In genomic region chr14:44149597-44149996, GRCh38 we compare ENCODE assay signal across 10 cellular contexts.
DNase-seq lines count a peak whose midpoint lies in the region; ATAC-seq and TF ChIP-seq lines count a peak whose summit lies in the region.
"Had no signal": no experiment of that assay in that cellular context is flagged by ENCODE, and none has a peak within 500 bp of the region (broad histone marks: within the 10 kb centered on the region; RNA-seq: fewer than 3 reads in every experiment).

No MANE protein-coding gene starts in this region.

- no peak overlapping the region for H3K4me3 Mint-ChIP-seq in activated naive CD4-positive, alpha-beta T cell treated with anti-CD3 and anti-CD28 coated beads, Interleukin-2, amount 10 ng/mL, durations not matched to agents 7 days and 5 days
- H3K4me3 Mint-ChIP-seq in activated CD4-positive, alpha-beta memory T cell treated with anti-CD3 and anti-CD28 coated beads, Interleukin-2, amount 10 ng/mL, durations not matched to agents 7 days and 5 days, result no peak overlapping the region
- no peak overlapping the region for H3K4me3 Mint-ChIP-seq in stimulated activated effector memory CD8-positive, alpha-beta T cell treated with anti-CD3 and anti-CD28 coated beads, Interleukin-12 subunit alpha, Interleukin-12 subunit beta, amount 100 ng/mL, for 72 hours
- H3K4me3 Mint-ChIP-seq: stimulated activated naive CD8-positive, alpha-beta T cell treated with anti-CD3 and anti-CD28 coated beads, Interleukin-15, Interleukin-2, amounts not matched to agents 100 ng/mL and 50 ng/mL, for 24 hours had no signal

- H3K27me3 Mint-ChIP-seq in activated naive CD4-positive, alpha-beta T cell treated with anti-CD3 and anti-CD28 coated beads, Interleukin-2, amount 10 ng/mL, durations not matched to agents 7 days and 5 days, result no peaks in the 10 kb centered on the region
- H3K27me3 Mint-ChIP-seq in activated CD4-positive, alpha-beta memory T cell treated with anti-CD3 and anti-CD28 coated beads, Interleukin-2, amount 10 ng/mL, durations not matched to agents 7 days and 5 days, result no peaks in the 10 kb centered on the region
- H3K27me3 Mint-ChIP-seq: stimulated activated naive CD8-positive, alpha-beta T cell treated with anti-CD3 and anti-CD28 coated beads, Interleukin-15, Interleukin-2, amounts not matched to agents 100 ng/mL and 50 ng/mL, for 24 hours had no signal

- no peak for ATAC-seq in HG02885 (IDR thresholded peaks at IDR 0.05; ENCODE audit: poor library complexity, unreplicated experiment)
- ATAC-seq in stimulated activated effector memory CD8-positive, alpha-beta T cell treated with anti-CD3 and anti-CD28 coated beads, Interleukin-12 subunit alpha, Interleukin-12 subunit beta, amount 100 ng/mL, for 72 hours, result no peak

- no peaks in the 10 kb centered on the region for H3K4me1 Mint-ChIP-seq in activated naive CD4-positive, alpha-beta T cell treated with anti-CD3 and anti-CD28 coated beads, Interleukin-2, amount 10 ng/mL, durations not matched to agents 7 days and 5 days
- H3K4me1 Mint-ChIP-seq in activated CD4-positive, alpha-beta memory T cell treated with anti-CD3 and anti-CD28 coated beads, Interleukin-2, amount 10 ng/mL, durations not matched to agents 7 days and 5 days, result no peaks in the 10 kb centered on the region
- H3K4me1 Mint-ChIP-seq in stimulated activated effector memory CD8-positive, alpha-beta T cell treated with anti-CD3 and anti-CD28 coated beads, Interleukin-12 subunit alpha, Interleukin-12 subunit beta, amount 100 ng/mL, for 72 hours, result no peaks in the 10 kb centered on the region

- no peak overlapping the region for H3K27ac ChIP-seq in HEK293 (ENCODE audit: extremely low read depth, low read depth, low read length)

- H3K9me3 Mint-ChIP-seq in activated naive CD4-positive, alpha-beta T cell treated with anti-CD3 and anti-CD28 coated beads, Interleukin-2, amount 10 ng/mL, durations not matched to agents 7 days and 5 days, result peaks cover 10% of the 10 kb centered on the region
- H3K9me3 Mint-ChIP-seq in activated CD4-positive, alpha-beta memory T cell treated with anti-CD3 and anti-CD28 coated beads, Interleukin-2, amount 10 ng/mL, durations not matched to agents 7 days and 5 days, result peaks cover 5% of the 10 kb centered on the region
- H3K9me3 Mint-ChIP-seq in stimulated activated effector memory CD8-positive, alpha-beta T cell treated with anti-CD3 and anti-CD28 coated beads, Interleukin-12 subunit alpha, Interleukin-12 subunit beta, amount 100 ng/mL, for 72 hours, result peaks cover 9% of the 10 kb centered on the region
- H3K9me3 Mint-ChIP-seq: stimulated activated naive CD8-positive, alpha-beta T cell treated with anti-CD3 and anti-CD28 coated beads, Interleukin-15, Interleukin-2, amounts not matched to agents 100 ng/mL and 50 ng/mL, for 24 hours had no signal

- no peaks in the 10 kb centered on the region for H3K36me3 Mint-ChIP-seq in activated naive CD4-positive, alpha-beta T cell treated with anti-CD3 and anti-CD28 coated beads, Interleukin-2, amount 10 ng/mL, durations not matched to agents 7 days and 5 days
- no peaks in the 10 kb centered on the region for H3K36me3 Mint-ChIP-seq in activated CD4-positive, alpha-beta memory T cell treated with anti-CD3 and anti-CD28 coated beads, Interleukin-2, amount 10 ng/mL, durations not matched to agents 7 days and 5 days (ENCODE audit: low read depth)
- H3K36me3 Mint-ChIP-seq in stimulated activated effector memory CD8-positive, alpha-beta T cell treated with anti-CD3 and anti-CD28 coated beads, Interleukin-12 subunit alpha, Interleukin-12 subunit beta, amount 100 ng/mL, for 72 hours, result no peaks in the 10 kb centered on the region

- CTCF ChIA-PET in HEK293 (lab: Yijun Ruan, JAX), result interaction anchor here (0.6 to 1.4 kb wide), 4 partner anchors 12 to 618 kb away, joined by 3 to 9 read pairs (median 4); no protein-coding TSS in a partner anchor
- CTCF ChIA-PET in activated naive CD4-positive, alpha-beta T cell treated with anti-CD3 and anti-CD28 coated beads, Interleukin-2, amount 10 ng/mL, durations not matched to agents 7 days and 5 days (lab: Charles Lee), result no interaction called here
- CTCF ChIA-PET in activated CD4-positive, alpha-beta memory T cell treated with anti-CD3 and anti-CD28 coated beads, Interleukin-2, amount 10 ng/mL, durations not matched to agents 7 days and 5 days (lab: Charles Lee), result no interaction called here

- H3K4me1 ChIP-seq in HEK293 (ENCODE audit: control insufficient read depth, insufficient read depth, low read length), result no peaks in the 10 kb centered on the region

- H3K4me3 ChIP-seq in HEK293 (ENCODE audit: low read depth, low read length) (no peak overlapping the region), epithelial cell of esophagus (ENCODE audit: low read length) (no peak overlapping the region)

- POLR2A ChIA-PET in HEK293 (lab: Yijun Ruan, JAX), result no interaction called here
- POLR2A ChIA-PET in activated CD4-positive, alpha-beta memory T cell treated with anti-CD3 and anti-CD28 coated beads, Interleukin-2, amount 10 ng/mL, durations not matched to agents 7 days and 5 days (lab: Charles Lee), result no interaction called here

- no peaks in the 10 kb centered on the region for H3K36me3 ChIP-seq in HEK293 (ENCODE audit: control insufficient read depth in 2 of 2, insufficient read depth in 1 of 2, low read length in 2 of 2)

- TF ChIP-seq CTCF in HEK293 (tag by site-specific recombination; IDR thresholded peaks at IDR 0.05) (no peak), epithelial cell of esophagus (IDR thresholded peaks at IDR 0.05; ENCODE audit: insufficient read depth, low read depth, low read length, missing control alignments) (peak; percentile 37)

- in situ Hi-C loops in ACHN (cut with HindIII; ENCODE audit: low pct_ligation_motif_present, low pct_unique_long_range_greater_than_20kb, low sequenced_read_pairs), result no loop called here

- peak; percentile 50 for DNase-seq in ACHN
- DNase-seq in NCI-H446 treated with DMSO at 0.1 percent for 48 hours (lab: John Stamatoyannopoulos, UW), result peak; percentile 17
- peak; percentile 43 for DNase-seq in epithelial cell of esophagus (ENCODE audit: low read depth)
- DNase-seq in activated naive CD4-positive, alpha-beta T cell treated with anti-CD3 and anti-CD28 coated beads, Interleukin-2, amount 10 ng/mL, durations not matched to agents 7 days and 5 days, result no peak
- no peak for DNase-seq in activated CD4-positive, alpha-beta memory T cell treated with anti-CD3 and anti-CD28 coated beads, Interleukin-2, amount 10 ng/mL, durations not matched to agents 7 days and 5 days
- DNase-seq in stimulated activated effector memory CD8-positive, alpha-beta T cell treated with anti-CD3 and anti-CD28 coated beads, Interleukin-12 subunit alpha, Interleukin-12 subunit beta, amount 100 ng/mL, for 72 hours (ENCODE audit: low spot score in 2 of 2), result no peak
- DNase-seq: IMR-90 had no signal

- H3K27ac Mint-ChIP-seq in activated naive CD4-positive, alpha-beta T cell treated with anti-CD3 and anti-CD28 coated beads, Interleukin-2, amount 10 ng/mL, durations not matched to agents 7 days and 5 days, result no peak overlapping the region
- no peak overlapping the region for H3K27ac Mint-ChIP-seq in activated CD4-positive, alpha-beta memory T cell treated with anti-CD3 and anti-CD28 coated beads, Interleukin-2, amount 10 ng/mL, durations not matched to agents 7 days and 5 days
- H3K27ac Mint-ChIP-seq in stimulated activated effector memory CD8-positive, alpha-beta T cell treated with anti-CD3 and anti-CD28 coated beads, Interleukin-12 subunit alpha, Interleukin-12 subunit beta, amount 100 ng/mL, for 72 hours, result no peak overlapping the region
- H3K27ac Mint-ChIP-seq: stimulated activated naive CD8-positive, alpha-beta T cell treated with anti-CD3 and anti-CD28 coated beads, Interleukin-15, Interleukin-2, amounts not matched to agents 100 ng/mL and 50 ng/mL, for 24 hours had no signal

- H3K9me3 ChIP-seq in HEK293 (ENCODE audit: control insufficient read depth, insufficient read depth, low read depth, low read length), result no peaks in the 10 kb centered on the region

TF ChIP-seq in HEK293, 187 proteins besides CTCF, POLR2A, EP300 and RAD21:
- TF ChIP-seq ZNF707 (tag by site-specific recombination; IDR thresholded peaks at IDR 0.05) (no peak), PRDM4 (tag by site-specific recombination; IDR thresholded peaks at IDR 0.05) (no peak), ZNF654 (tag by site-specific recombination; IDR thresholded peaks at IDR 0.05; ENCODE audit: low read depth) (peak; percentile 30; the same call in 1 of the 2 replicates), ZBTB8A (tag by site-specific recombination; IDR thresholded peaks at IDR 0.05) (no peak)

Comparison
In these comparisons a context has a peak if more than half of its experiments do, and no peak if none do; other contexts are left out.
1. DNase-seq: peak in ACHN (single experiment), NCI-H446 treated with DMSO at 0.1 percent for 48 hours (single experiment) and epithelial cell of esophagus (single experiment); none in activated naive CD4-positive, alpha-beta T cell treated with anti-CD3 and anti-CD28 coated beads, Interleukin-2, amount 10 ng/mL, durations not matched to agents 7 days and 5 days (single experiment), activated CD4-positive, alpha-beta memory T cell treated with anti-CD3 and anti-CD28 coated beads, Interleukin-2, amount 10 ng/mL, durations not matched to agents 7 days and 5 days (single experiment) and stimulated activated effector memory CD8-positive, alpha-beta T cell treated with anti-CD3 and anti-CD28 coated beads, Interleukin-12 subunit alpha, Interleukin-12 subunit beta, amount 100 ng/mL, for 72 hours (0 of 2).